1 cellular context compared by ENCODE assay signal in genomic region chr5:134046801-134047707, GRCh38.
TF ChIP-seq lines count a peak whose summit lies in the region.

No MANE protein-coding gene starts in this region.

TF ChIP-seq in HepG2, 621 proteins besides CTCF, POLR2A, EP300 and RAD21 (continued from another document and continues in another):
- TF ChIP-seq ZNF687 (CRISPR knock-in tag; IDR thresholded peaks at IDR 0.05) (peak; percentile 45; the same call in 1 of the 2 replicates), ZNF891 (CRISPR knock-in tag; IDR thresholded peaks at IDR 0.05) (no peak), ZNF772 (CRISPR knock-in tag; IDR thresholded peaks at IDR 0.05) (peak; percentile 79; the same call in 1 of the 2 replicates), ZBTB33 (CRISPR knock-in tag; IDR thresholded peaks at IDR 0.05) (0 out of 2 replicates have a peak, but pooled peaks have one; percentile 48), SETDB1 (CRISPR knock-in tag; IDR thresholded peaks at IDR 0.05; ENCODE audit: borderline replicate concordance) (no peak), HNF4G (IDR thresholded peaks at IDR 0.05; ENCODE audit: borderline replicate concordance, low read depth, low read length) (peak; percentile 55; the same call in 1 of the 2 replicates), HNF4G (CRISPR knock-in tag; IDR thresholded peaks at IDR 0.05; ENCODE audit: borderline replicate concordance, low read depth) (no peak), THRA (CRISPR knock-in tag; IDR thresholded peaks at IDR 0.05; ENCODE audit: borderline replicate concordance) (peak; percentile 83; the same call in 1 of the 2 replicates), ELF1 (CRISPR knock-in tag; IDR thresholded peaks at IDR 0.05) (no peak), JUN (CRISPR knock-in tag; IDR thresholded peaks at IDR 0.05) (no peak; the same call in 1 of the 2 replicates), ZNF33A (CRISPR knock-in tag; IDR thresholded peaks at IDR 0.05; ENCODE audit: borderline replicate concordance) (no peak), ELF3 (CRISPR knock-in tag; IDR thresholded peaks at IDR 0.05) (peak; percentile 48), PLRG1 (conservative IDR thresholded peaks at IDR 0.05) (no peak), ELK4 (CRISPR knock-in tag; IDR thresholded peaks at IDR 0.05; ENCODE audit: borderline replicate concordance) (no peak), DRAP1 (CRISPR knock-in tag; IDR thresholded peaks at IDR 0.05) (0 out of 2 replicates have a peak, but pooled peaks have one; percentile 10), XRCC5 (optimal IDR thresholded peaks at IDR 0.05; ENCODE audit: low read length) (peak; percentile 80), SP2 (CRISPR knock-in tag; IDR thresholded peaks at IDR 0.05) (no peak), POGZ (CRISPR knock-in tag; IDR thresholded peaks at IDR 0.05) (no peak), PHF5A (CRISPR knock-in tag; IDR thresholded peaks at IDR 0.05; ENCODE audit: low read depth, unreplicated experiment) (peak; percentile 54), ZNF337 (CRISPR knock-in tag; IDR thresholded peaks at IDR 0.05; ENCODE audit: borderline replicate concordance, low read depth) (no peak), YY1 (IDR thresholded peaks at IDR 0.05; ENCODE audit: insufficient read depth, insufficient replicate concordance, low read depth, low read length) (no peak), NFIC (IDR thresholded peaks at IDR 0.05; ENCODE audit: low read length) (peak; percentile 81), MED1 (CRISPR knock-in tag; IDR thresholded peaks at IDR 0.05) (peak; percentile 55), ONECUT2 (CRISPR knock-in tag; IDR thresholded peaks at IDR 0.05) (0 out of 2 replicates have a peak, but pooled peaks have one; percentile 33), MLLT10 (CRISPR knock-in tag; IDR thresholded peaks at IDR 0.05) (no peak), HNF4A (CRISPR knock-in tag; IDR thresholded peaks at IDR 0.05) (peak; percentile 81), HIC2 (CRISPR knock-in tag; IDR thresholded peaks at IDR 0.05; ENCODE audit: low read depth) (peak; percentile 53), ZFY (CRISPR knock-in tag; IDR thresholded peaks at IDR 0.05) (0 out of 2 replicates have a peak, but pooled peaks have one; percentile 8), TBL1XR1 (IDR thresholded peaks at IDR 0.05; ENCODE audit: borderline replicate concordance, low read length, partially characterized antibody) (peak; percentile 91), PRMT3 (CRISPR knock-in tag; IDR thresholded peaks at IDR 0.05; ENCODE audit: borderline replicate concordance, low read depth) (no peak), MLX (CRISPR knock-in tag; IDR thresholded peaks at IDR 0.05) (no peak), ZNF746 (CRISPR knock-in tag; IDR thresholded peaks at IDR 0.05) (peak; percentile 92), ZBTB10 (CRISPR knock-in tag; IDR thresholded peaks at IDR 0.05; ENCODE audit: borderline replicate concordance) (peak; percentile 61; the same call in 1 of the 2 replicates), EZH2 (conservative IDR thresholded peaks at IDR 0.05; ENCODE audit: low read depth, low read length) (no peak), SNAPC2 (CRISPR knock-in tag; IDR thresholded peaks at IDR 0.05) (0 out of 2 replicates have a peak, but pooled peaks have one; percentile 40), KAT7 (CRISPR knock-in tag; IDR thresholded peaks at IDR 0.05; ENCODE audit: borderline replicate concordance) (no peak), SIN3B (IDR thresholded peaks at IDR 0.05; ENCODE audit: low read length) (no peak), ZNF710 (CRISPR knock-in tag; IDR thresholded peaks at IDR 0.05; ENCODE audit: borderline replicate concordance) (peak; percentile 74; the same call in 1 of the 2 replicates), REPIN1 (CRISPR knock-in tag; IDR thresholded peaks at IDR 0.05; ENCODE audit: borderline replicate concordance, low read depth) (peak; percentile 36; the same call in 1 of the 2 replicates), TBP (CRISPR knock-in tag; IDR thresholded peaks at IDR 0.05) (no peak), TEAD3 (CRISPR knock-in tag; optimal IDR thresholded peaks at IDR 0.05; ENCODE audit: borderline replicate concordance) (peak; percentile 48), GATAD2A (CRISPR knock-in tag; IDR thresholded peaks at IDR 0.05) (peak; percentile 84), JDP2 (CRISPR knock-in tag; IDR thresholded peaks at IDR 0.05; ENCODE audit: borderline replicate concordance) (no peak)
